ENCODE assay signal across 25 cellular contexts in genomic region chr5:157047898-157048297, GRCh38. TPM values are rescaled to one million over a fixed set of nuclear protein-coding genes. Genes with fewer than 3 reads are reported as not detected.
A peak's percentile ranks its signal among the peaks of the same experiment; 100 is the strongest.
DNase-seq lines count a peak whose midpoint lies in the region; ATAC-seq, FAIRE-seq and TF ChIP-seq lines count a peak whose summit lies in the region.
"Had no signal": no experiment of that assay in that cellular context is flagged by ENCODE, and none has a peak within 500 bp of the region (broad histone marks: within the 10 kb centered on the region; RNA-seq: fewer than 3 reads in every experiment).

No MANE protein-coding gene starts in this region.

- TF ChIP-seq EP300 in GM12878 (IDR thresholded peaks at IDR 0.05; ENCODE audit: borderline replicate concordance in 1 of 2, control insufficient read depth in 1 of 2, low read depth in 2 of 2, low read length in 2 of 2), result no peak

- in situ Hi-C loops in GM12878 (cut with MboI), result no loop called here

- no peak overlapping the region for H2AFZ ChIP-seq in GM12878 (ENCODE audit: control insufficient read depth, low read depth, low read length)
- H2AFZ ChIP-seq: PC-9 had no signal

- H3K4me3 ChIP-seq in GM12878, result no peak overlapping the region
- H3K4me3 ChIP-seq: K562, left lung, PC-9 had no signal

- no peaks in the 10 kb centered on the region; a peak in 1 of 4 replicates for H3K27me3 ChIP-seq in GM12878 (replicated peaks in 1 of 2; ENCODE audit: control insufficient read depth in 2 of 2, insufficient read depth in 2 of 2, low read length in 1 of 2)
- H3K27me3 ChIP-seq: foreskin keratinocyte, left lung had no signal

- no peak for TF ChIP-seq CTCF in GM12878 (IDR thresholded peaks at IDR 0.05 in 2 of 3, conservative IDR thresholded peaks at IDR 0.05 in 1 of 3; ENCODE audit: control insufficient read depth in 2 of 3, extremely low read depth in 1 of 3, insufficient read depth in 1 of 3, low read depth in 3 of 3, low read length in 3 of 3)

- H3K79me2 ChIP-seq in GM12878 (ENCODE audit: control insufficient read depth, insufficient read depth, low read length), result no peaks in the 10 kb centered on the region

- BruUV-seq in GM12878 (replicated peaks; lab: Mats Ljungman, UMichigan), result no TSS peak

- TF ChIP-seq RAD21 in GM12878 (IDR thresholded peaks at IDR 0.05; ENCODE audit: insufficient read depth, low read depth, low read length), result no peak

- SMC1A ChIA-PET in GM12878 (lab: Charles Lee; ENCODE audit: uncharacterized antibody, unreplicated experiment), result interaction anchor here (0.6 to 1.4 kb wide), 2 partner anchors 10 to 45 kb away, joined by 3 to 4 read pairs; no protein-coding TSS in a partner anchor

- FAIRE-seq in GM12878 (lab: Jason Lieb, UNC), result no peak
- FAIRE-seq: astrocyte, K562, urothelium cell line had no signal

- DNase-seq in ELF-1 (ENCODE audit: low read depth, low spot score) (peak; percentile 23), GM12878 (ENCODE audit: low read depth, low spot score) (no peak), nucleus accumbens (lab: John Stamatoyannopoulos, UW) (no peak), DMS 273 treated with DMSO at 0.1 percent for 48 hours (lab: John Stamatoyannopoulos, UW) (no peak)
- DNase-seq in stimulated activated CD4-positive, alpha-beta T cell treated with anti-CD3 and anti-CD28 coated beads, Interleukin-4, amount 100 ng/mL, for 4 hours, result no peak
- DNase-seq: activated naive CD4-positive, alpha-beta T cell treated with anti-CD3 and anti-CD28 coated beads, Interleukin-2, amount 10 ng/mL, durations not matched to agents 7 days and 5 days; foreskin keratinocyte; GDM1; left lung; MM.1S; NCI-H1417 treated with DMSO at 0.1 percent for 48 hours; NCI-H510A; nephron progenitor cell; PC-9; SHP77; substantia nigra had no signal

- RAD21 ChIA-PET in GM12878 (lab: Charles Lee; ENCODE audit: unreplicated experiment), result no interaction called here

- CTCF ChIA-PET in GM12878 (lab: Yijun Ruan, JAX), result no interaction called here

- POLR2A ChIA-PET in GM12878 (lab: Charles Lee), result no interaction called here

- no peaks in the 10 kb centered on the region for H4K20me1 ChIP-seq in GM12878 (ENCODE audit: control insufficient read depth, insufficient read depth)

- TF ChIP-seq POLR2A in GM12878 (IDR thresholded peaks at IDR 0.05; ENCODE audit: low read depth, low read length), result no peak

- no peak overlapping the region for H3K27ac ChIP-seq in GM12878 (ENCODE audit: control insufficient read depth, insufficient read depth)
- H3K27ac ChIP-seq: foreskin keratinocyte, left lung, PC-9 had no signal

- H3K4me2 ChIP-seq in GM12878 (ENCODE audit: control insufficient read depth, insufficient read depth), result no peak overlapping the region
- H3K4me2 ChIP-seq: PC-9 had no signal

- H3K9me3 ChIP-seq in GM12878 (replicated peaks; ENCODE audit: control insufficient read depth, insufficient read depth, low read length), result no peaks in the 10 kb centered on the region
- H3K9me3 ChIP-seq: left lung had no signal

- H3K4me1 ChIP-seq in GM12878 (ENCODE audit: control insufficient read depth, insufficient read depth, low read length), result no peaks in the 10 kb centered on the region
- H3K4me1 ChIP-seq: foreskin keratinocyte, left lung had no signal

- no peaks in the 10 kb centered on the region for H3K36me3 ChIP-seq in GM12878 (ENCODE audit: control insufficient read depth in 2 of 2, insufficient read depth in 2 of 2, low read length in 1 of 2)
- H3K36me3 ChIP-seq: left lung had no signal

- intact Hi-C loops in GM12878 (cut with micrococcal nuclease; ENCODE audit: unreplicated experiment), result no loop called here

- WGBS in GM12878 (ENCODE audit: insufficient coverage, insufficient replicate concordance, low lambda C conversion rate, missing lambda C conversion rate), result 25% methylated on average over 5 of the region's 5 CpGs

- H3K9ac ChIP-seq in GM12878 (ENCODE audit: control insufficient read depth, insufficient read depth, low read length), result no peak overlapping the region

- ATAC-seq in GM18907 (IDR thresholded peaks at IDR 0.05; ENCODE audit: unreplicated experiment) (peak; percentile 58), HG02642 (IDR thresholded peaks at IDR 0.05; ENCODE audit: poor library complexity, unreplicated experiment) (peak; percentile 46), GM12878 (peak; percentile 56), esophagus mucosa (no peak)
- ATAC-seq: foreskin keratinocyte, HCT116, K562, left lung, sciatic nerve had no signal

TF ChIP-seq in GM12878, 131 proteins besides CTCF, POLR2A, EP300 and RAD21:
- TF ChIP-seq TARDBP (IDR thresholded peaks at IDR 0.05; ENCODE audit: borderline replicate concordance) (no peak), ASH2L (IDR thresholded peaks at IDR 0.05; ENCODE audit: borderline replicate concordance, low read depth) (no peak), BRCA1 (IDR thresholded peaks at IDR 0.05; ENCODE audit: low read depth, low read length) (no peak)
- TF ChIP-seq, protein P1, sequence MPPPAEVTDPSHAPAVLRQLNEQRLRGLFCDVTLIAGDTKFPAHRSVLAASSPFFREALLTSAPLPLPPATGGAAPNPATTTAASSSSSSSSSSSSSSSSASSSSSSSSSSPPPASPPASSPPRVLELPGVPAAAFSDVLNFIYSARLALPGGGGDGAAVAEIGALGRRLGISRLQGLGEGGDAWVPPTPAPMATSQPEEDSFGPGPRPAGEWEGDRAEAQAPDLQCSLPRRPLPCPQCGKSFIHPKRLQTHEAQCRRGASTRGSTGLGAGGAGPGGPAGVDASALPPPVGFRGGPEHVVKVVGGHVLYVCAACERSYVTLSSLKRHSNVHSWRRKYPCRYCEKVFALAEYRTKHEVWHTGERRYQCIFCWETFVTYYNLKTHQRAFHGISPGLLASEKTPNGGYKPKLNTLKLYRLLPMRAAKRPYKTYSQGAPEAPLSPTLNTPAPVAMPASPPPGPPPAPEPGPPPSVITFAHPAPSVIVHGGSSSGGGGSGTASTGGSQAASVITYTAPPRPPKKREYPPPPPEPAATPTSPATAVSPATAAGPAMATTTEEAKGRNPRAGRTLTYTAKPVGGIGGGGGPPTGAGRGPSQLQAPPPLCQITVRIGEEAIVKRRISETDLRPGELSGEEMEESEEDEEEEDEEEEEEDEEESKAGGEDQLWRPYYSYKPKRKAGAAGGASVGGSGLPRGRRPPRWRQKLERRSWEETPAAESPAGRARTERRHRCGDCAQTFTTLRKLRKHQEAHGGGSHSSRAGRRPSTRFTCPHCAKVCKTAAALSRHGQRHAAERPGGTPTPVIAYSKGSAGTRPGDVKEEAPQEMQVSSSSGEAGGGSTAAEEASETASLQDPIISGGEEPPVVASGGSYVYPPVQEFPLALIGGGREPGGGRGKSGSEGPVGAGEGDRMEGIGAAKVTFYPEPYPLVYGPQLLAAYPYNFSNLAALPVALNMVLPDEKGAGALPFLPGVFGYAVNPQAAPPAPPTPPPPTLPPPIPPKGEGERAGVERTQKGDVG (CRISPR knock-in tag; IDR thresholded peaks at IDR 0.05), result no peak
TF ChIP-seq in GM12878: peak in this region for 0.

RNA-seq across cellular contexts. Expression of gene HAVCR1, which starts 11.0 kb away (rescaled TPM):
- 2.3 and 3.9 TPM in 2 replicates for total RNA-seq in GM12878 (2013; cell fraction: nucleolus; rRNA removed)
- 0.45 TPM in 1 of 2 replicates, not detected in the other for total RNA-seq in GM12878 (2014; rRNA removed)
- not detected in 2 replicates for total RNA-seq in GM12878 (2014; rRNA removed; fragmentation: Illumina TruSeq; extraction: Trizol)
- total RNA-seq in GM12878 (2021), result not detected in 2 replicates
- 0.13 TPM for polyA plus RNA-seq in GM12878 (2011; ENCODE audit: low read depth)
- polyA plus RNA-seq in GM12878 (2011; rRNA removed), result 0.07 and 0.08 TPM in 2 replicates
- not detected in 2 replicates for polyA plus RNA-seq in GM12878 (2011; cell fraction: cytosol; rRNA removed)
- 0.24 and 0.26 TPM in 2 replicates for polyA plus RNA-seq in GM12878 (2011; cell fraction: nucleus; rRNA removed)
- polyA plus RNA-seq in GM12878 (2012), result not detected in 2 replicates
- 0.33 TPM in 1 of 2 replicates, not detected in the other for polyA plus RNA-seq in GM12878 (2014; fragmentation: Illumina TruSeq; extraction: Trizol)
- polyA plus RNA-seq in GM12878 (2014; fragmentation: Nextera tagmentation; extraction: Ambion mirVana), result not detected
- not detected in 2 replicates for polyA plus RNA-seq in GM12878 (2014; rRNA removed)
- polyA plus RNA-seq in GM12878 (2016; fragmentation: Nextera tagmentation; extraction: Ambion mirVana), result not detected
- polyA minus RNA-seq in GM12878 (2011; rRNA and poly(A)+ RNA removed), result 0.37 TPM in 1 of 2 replicates, not detected in the other
- polyA minus RNA-seq in GM12878 (2011; cell fraction: cytosol; rRNA and poly(A)+ RNA removed), result not detected in 2 replicates
- polyA minus RNA-seq in GM12878 (2011; cell fraction: nucleus; rRNA and poly(A)+ RNA removed), result 1.5 TPM in 1 of 2 replicates, not detected in the other
- total RNA-seq in esophagus mucosa, result not detected
- total RNA-seq: foreskin keratinocyte, K562, PC-9 had no signal
- polyA plus RNA-seq: CD14-positive monocyte, foreskin keratinocyte had no signal
